Comparison of ENCODE assay signal across 16 cellular contexts in genomic region chr9:107375651-107376369, GRCh38.
"Had no signal": no experiment of that assay in that cellular context is flagged by ENCODE, and none has a peak within 500 bp of the region (broad histone marks: within the 10 kb centered on the region; RNA-seq: fewer than 3 reads in every experiment).

No MANE protein-coding gene starts in this region.

- H3K27ac ChIP-seq: ascending aorta, esophagus squamous epithelium, ovary, thoracic aorta had no signal

- H3K9me3 ChIP-seq: ascending aorta, esophagus squamous epithelium, ovary, thoracic aorta had no signal

- H3K27ac Mint-ChIP-seq: activated CD8-positive, alpha-beta memory T cell treated with anti-CD3 and anti-CD28 coated beads, Interleukin-2, amount 10 ng/mL, durations not matched to agents 7 days and 5 days; activated naive CD8-positive, alpha-beta T cell; mesothelial cell of epicardium; stimulated activated naive CD8-positive, alpha-beta T cell treated with anti-CD3 and anti-CD28 coated beads, Interleukin-15, amount 100 ng/mL, for 72 hours had no signal

- ATAC-seq: activated CD8-positive, alpha-beta memory T cell treated with anti-CD3 and anti-CD28 coated beads, Interleukin-2, amount 10 ng/mL, durations not matched to agents 7 days and 5 days; stimulated activated naive CD8-positive, alpha-beta T cell treated with anti-CD3 and anti-CD28 coated beads, Interleukin-15, amount 100 ng/mL, for 72 hours had no signal

- H3K36me3 ChIP-seq: ascending aorta, esophagus squamous epithelium, ovary, thoracic aorta had no signal

- H3K27me3 Mint-ChIP-seq: activated CD8-positive, alpha-beta memory T cell treated with anti-CD3 and anti-CD28 coated beads, Interleukin-2, amount 10 ng/mL, durations not matched to agents 7 days and 5 days had no signal

- H3K4me1 ChIP-seq: ascending aorta, esophagus squamous epithelium had no signal

- H3K4me3 Mint-ChIP-seq: activated CD8-positive, alpha-beta memory T cell treated with anti-CD3 and anti-CD28 coated beads, Interleukin-2, amount 10 ng/mL, durations not matched to agents 7 days and 5 days; activated naive CD8-positive, alpha-beta T cell; mesothelial cell of epicardium; neural crest cell; stimulated activated naive CD8-positive, alpha-beta T cell treated with anti-CD3 and anti-CD28 coated beads, Interleukin-15, amount 100 ng/mL, for 72 hours had no signal

- H3K27me3 ChIP-seq: ascending aorta, esophagus squamous epithelium, ovary had no signal

- DNase-seq: activated CD4-positive, alpha-beta T cell treated with anti-CD3 and anti-CD28 coated beads for 1 hour; activated CD4-positive, alpha-beta T cell treated with anti-CD3 and anti-CD28 coated beads, Interleukin-2, amount 50 U/mL, for 48 hours; activated CD8-positive, alpha-beta memory T cell treated with anti-CD3 and anti-CD28 coated beads, Interleukin-2, amount 10 ng/mL, durations not matched to agents 7 days and 5 days; activated gamma-delta T cell; activated T-cell treated with anti-CD3 and anti-CD28 coated beads, Interleukin-2, amount 50 U/mL, for 48 hours; esophagus squamous epithelium; islet precursor cell; ovary; stimulated activated CD4-positive, alpha-beta T cell treated with anti-CD3 and anti-CD28 coated beads, Interleukin-15, amount 100 ng/mL, for 24 hours; stimulated activated CD4-positive, alpha-beta T cell treated with anti-CD3 and anti-CD28 coated beads, Interleukin-4, amount 100 ng/mL, for 4 hours; stimulated activated naive CD8-positive, alpha-beta T cell treated with anti-CD3 and anti-CD28 coated beads, Interleukin-15, amount 100 ng/mL, for 72 hours had no signal

- H3K9me3 Mint-ChIP-seq: mesothelial cell of epicardium; neural crest cell; stimulated activated naive CD8-positive, alpha-beta T cell treated with anti-CD3 and anti-CD28 coated beads, Interleukin-15, amount 100 ng/mL, for 72 hours had no signal

- H3K4me3 ChIP-seq: ascending aorta, esophagus squamous epithelium, ovary, thoracic aorta had no signal

- H3K4me1 Mint-ChIP-seq: activated CD8-positive, alpha-beta memory T cell treated with anti-CD3 and anti-CD28 coated beads, Interleukin-2, amount 10 ng/mL, durations not matched to agents 7 days and 5 days; mesothelial cell of epicardium; neural crest cell; stimulated activated naive CD8-positive, alpha-beta T cell treated with anti-CD3 and anti-CD28 coated beads, Interleukin-15, amount 100 ng/mL, for 72 hours had no signal

- H3K36me3 Mint-ChIP-seq: activated CD8-positive, alpha-beta memory T cell treated with anti-CD3 and anti-CD28 coated beads, Interleukin-2, amount 10 ng/mL, durations not matched to agents 7 days and 5 days; activated naive CD8-positive, alpha-beta T cell; mesothelial cell of epicardium had no signal
